Comparison of ENCODE assay signal across 28 cellular contexts in the genomic region with DNA sequence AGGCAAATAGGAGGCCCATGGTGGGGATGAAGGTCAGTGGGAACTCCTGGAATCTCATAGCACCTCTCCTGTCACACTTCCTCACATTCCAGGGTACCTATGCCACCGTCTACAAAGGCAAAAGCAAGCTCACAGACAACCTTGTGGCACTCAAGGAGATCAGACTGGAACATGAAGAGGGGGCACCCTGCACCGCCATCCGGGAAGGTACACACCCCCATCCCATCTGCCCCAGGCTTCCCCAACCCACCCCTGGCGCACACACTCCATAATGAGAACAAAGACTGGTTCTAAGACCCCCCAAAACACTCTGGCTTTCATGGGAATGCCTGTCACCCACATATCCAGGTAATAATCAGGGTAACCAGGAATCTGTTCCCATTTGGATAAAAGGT.
"Had no signal": no experiment of that assay in that cellular context is flagged by ENCODE, and none has a peak within 500 bp of the region (broad histone marks: within the 10 kb centered on the region; RNA-seq: fewer than 3 reads in every experiment).

No MANE protein-coding gene starts in this region.

- H3K27me3 Mint-ChIP-seq: naive thymus-derived CD4-positive, alpha-beta T cell; stimulated activated naive B cell treated with anti-CD40 and anti-IgM and Interleukin-4, amounts not matched to agents 10 μg/mL and 1 μg/mL and 100 μg/mL, for 72 hours had no signal

- DNase-seq: head of caudate nucleus; hypothalamus; immature natural killer cell; mesendoderm; midbrain; mucosa of descending colon; naive thymus-derived CD4-positive, alpha-beta T cell; nephron progenitor cell; occipital lobe; retina; right cardiac atrium; stimulated activated CD4-positive, alpha-beta T cell treated with anti-CD3 and anti-CD28 coated beads, Interleukin-12 subunit alpha, Interleukin-12 subunit beta, amount 100 ng/mL, for 4 hours; stimulated activated CD4-positive, alpha-beta T cell treated with anti-CD3 and anti-CD28 coated beads, Interleukin-15, amount 100 ng/mL, for 24 hours; stimulated activated CD4-positive, alpha-beta T cell treated with anti-CD3 and anti-CD28 coated beads, Interleukin-2, amount 100 ng/mL, for 24 hours; stimulated activated CD4-positive, alpha-beta T cell treated with anti-CD3 and anti-CD28 coated beads, Interleukin-4, amount 100 ng/mL, for 1 hour; stimulated activated naive B cell treated with anti-CD40 and anti-IgM and Interleukin-4, amounts not matched to agents 10 μg/mL and 1 μg/mL and 100 μg/mL, for 72 hours; stimulated activated naive CD8-positive, alpha-beta T cell treated with anti-CD3 and anti-CD28 coated beads, Interleukin-15, Interleukin-2, amounts not matched to agents 100 U/mL and 50 U/mL, for 24 hours; stomach; testis; thyroid gland; transverse colon; upper lobe of left lung had no signal

- ATAC-seq: left colon; left lung; mucosa of descending colon; naive thymus-derived CD4-positive, alpha-beta T cell; right cardiac atrium; sciatic nerve; stimulated activated naive B cell treated with anti-CD40 and anti-IgM and Interleukin-4, amounts not matched to agents 10 μg/mL and 1 μg/mL and 100 μg/mL, for 72 hours; stimulated activated naive CD8-positive, alpha-beta T cell treated with anti-CD3 and anti-CD28 coated beads, Interleukin-15, Interleukin-2, amounts not matched to agents 100 U/mL and 50 U/mL, for 24 hours had no signal

- FAIRE-seq: islet of Langerhans, kidney had no signal

- H3K9me3 Mint-ChIP-seq: immature natural killer cell; nephron progenitor cell; neural progenitor cell; stimulated activated naive B cell treated with anti-CD40 and anti-IgM and Interleukin-4, amounts not matched to agents 10 μg/mL and 1 μg/mL and 100 μg/mL, for 72 hours had no signal

- H3K4me3 Mint-ChIP-seq: immature natural killer cell; naive thymus-derived CD4-positive, alpha-beta T cell; nephron progenitor cell; neural progenitor cell; stimulated activated naive B cell treated with anti-CD40 and anti-IgM and Interleukin-4, amounts not matched to agents 10 μg/mL and 1 μg/mL and 100 μg/mL, for 72 hours had no signal

- H3K27ac Mint-ChIP-seq: immature natural killer cell; nephron progenitor cell; neural progenitor cell; stimulated activated naive B cell treated with anti-CD40 and anti-IgM and Interleukin-4, amounts not matched to agents 10 μg/mL and 1 μg/mL and 100 μg/mL, for 72 hours had no signal
